ENCODE assay signal across 28 cellular contexts in the genomic region with DNA sequence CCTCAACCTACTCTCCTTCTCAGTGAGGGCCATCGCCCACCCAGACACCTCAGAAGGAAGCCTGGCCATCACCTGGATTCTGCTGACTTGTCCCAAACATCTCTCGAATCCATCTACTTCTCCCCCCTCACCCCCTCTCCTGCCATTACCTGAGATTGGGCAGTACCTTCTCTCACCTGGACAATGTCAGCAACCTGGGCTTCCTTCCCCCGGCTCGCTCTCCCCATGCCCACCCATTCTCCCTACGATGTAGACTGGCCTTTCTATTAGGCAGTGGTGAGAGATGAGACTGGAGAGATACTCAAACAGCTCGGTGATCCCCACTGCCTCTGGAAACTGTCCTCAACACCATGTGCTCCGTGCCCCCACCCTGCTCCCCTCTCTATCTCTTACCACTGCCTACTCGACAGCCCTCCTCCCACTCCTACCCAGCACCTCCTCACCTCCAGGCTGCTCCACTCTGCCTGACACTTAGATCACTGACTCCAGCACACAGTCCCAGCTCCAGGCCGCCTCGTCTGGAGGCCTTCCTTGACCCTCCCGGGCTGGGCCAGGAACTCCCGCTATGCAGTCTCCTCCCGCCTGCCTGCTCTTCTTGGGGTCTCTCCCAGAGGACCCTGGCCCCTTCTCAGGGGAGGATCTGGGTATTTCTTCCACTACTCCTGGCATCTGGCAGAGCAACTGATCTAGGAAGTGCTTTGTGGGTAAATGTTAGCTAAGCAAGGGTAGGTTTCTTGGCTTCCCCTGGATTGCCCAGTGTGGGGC.
"Had no signal": no experiment of that assay in that cellular context is flagged by ENCODE, and none has a peak within 500 bp of the region (broad histone marks: within the 10 kb centered on the region; RNA-seq: fewer than 3 reads in every experiment).

No MANE protein-coding gene starts in this region.

- H3K9me3 ChIP-seq: adrenal gland, colonic mucosa, gastroesophageal sphincter, psoas muscle, sigmoid colon, tibial nerve had no signal

- H3K36me3 Mint-ChIP-seq: activated CD8-positive, alpha-beta memory T cell treated with anti-CD3 and anti-CD28 coated beads, Interleukin-2, amount 10 ng/mL, durations not matched to agents 7 days and 5 days; activated naive CD8-positive, alpha-beta T cell treated with anti-CD3 and anti-CD28 coated beads for 36 hours; brain; immature natural killer cell; memory B cell; naive thymus-derived CD8-positive, alpha-beta T cell; stimulated activated memory B cell treated with anti-CD40 and anti-IgM and Interleukin-4, amounts not matched to agents 10 μg/mL and 1 μg/mL and 100 μg/mL, for 72 hours had no signal

- H3K27ac ChIP-seq: adrenal gland, cardiac muscle cell, colonic mucosa, gastroesophageal sphincter, parathyroid adenoma, psoas muscle, sigmoid colon, tibial nerve had no signal

- H3K4me3 Mint-ChIP-seq: activated CD8-positive, alpha-beta memory T cell treated with anti-CD3 and anti-CD28 coated beads, Interleukin-2, amount 10 ng/mL, durations not matched to agents 7 days and 5 days; activated CD8-positive, alpha-beta T cell treated with anti-CD3 and anti-CD28 coated beads, Interleukin-2, amount 10 ng/mL, durations not matched to agents 7 days and 5 days; activated naive CD8-positive, alpha-beta T cell treated with anti-CD3 and anti-CD28 coated beads for 36 hours; brain; immature natural killer cell; memory B cell; naive thymus-derived CD8-positive, alpha-beta T cell; stimulated activated memory B cell treated with anti-CD40 and anti-IgM and Interleukin-4, amounts not matched to agents 10 μg/mL and 1 μg/mL and 100 μg/mL, for 72 hours; stimulated activated naive CD8-positive, alpha-beta T cell treated with anti-CD3 and anti-CD28 coated beads, Interleukin-15, amount 100 ng/mL, for 72 hours had no signal

- H3K4me1 Mint-ChIP-seq: activated naive CD8-positive, alpha-beta T cell treated with anti-CD3 and anti-CD28 coated beads for 36 hours; immature natural killer cell; memory B cell; stimulated activated memory B cell treated with anti-CD40 and anti-IgM and Interleukin-4, amounts not matched to agents 10 μg/mL and 1 μg/mL and 100 μg/mL, for 72 hours had no signal

- H3K27ac Mint-ChIP-seq: activated CD8-positive, alpha-beta memory T cell treated with anti-CD3 and anti-CD28 coated beads, Interleukin-2, amount 10 ng/mL, durations not matched to agents 7 days and 5 days; activated CD8-positive, alpha-beta T cell treated with anti-CD3 and anti-CD28 coated beads, Interleukin-2, amount 10 ng/mL, durations not matched to agents 7 days and 5 days; activated naive CD8-positive, alpha-beta T cell treated with anti-CD3 and anti-CD28 coated beads for 36 hours; activated T-helper 2 cell treated with anti-CD3 and anti-CD28 coated beads, Interferon-gamma antibody, Interleukin-2, Interleukin-4, amounts not matched to agents 10 μg/mL and 5 μg/mL and 100 μg/mL, durations not matched to agents 14 hours and 24 hours and 36 hours; immature natural killer cell; memory B cell; stimulated activated memory B cell treated with anti-CD40 and anti-IgM and Interleukin-4, amounts not matched to agents 10 μg/mL and 1 μg/mL and 100 μg/mL, for 72 hours had no signal

- H3K4me1 ChIP-seq: adrenal gland, colonic mucosa, gastroesophageal sphincter, parathyroid adenoma, psoas muscle, sigmoid colon, tibial nerve had no signal

- H3K9ac ChIP-seq: parathyroid adenoma had no signal

- DNase-seq: activated CD4-positive, alpha-beta T cell treated with anti-CD3 and anti-CD28 coated beads for 1 hour; activated CD8-positive, alpha-beta memory T cell treated with anti-CD3 and anti-CD28 coated beads, Interleukin-2, amount 10 ng/mL, durations not matched to agents 7 days and 5 days; activated CD8-positive, alpha-beta T cell treated with anti-CD3 and anti-CD28 coated beads, Interleukin-2, amount 10 ng/mL, durations not matched to agents 7 days and 5 days; activated naive CD4-positive, alpha-beta T cell; activated T-cell treated with anti-CD3 and anti-CD28 coated beads, Interleukin-2, amount 50 U/mL, for 48 hours; adrenal gland; aorta; cerebellar nuclear complex; colonic mucosa; effector memory CD4-positive, alpha-beta T cell; hippocampal formation; immature natural killer cell; naive thymus-derived CD8-positive, alpha-beta T cell; psoas muscle; sigmoid colon; small intestine; stimulated activated CD4-positive, alpha-beta T cell treated with anti-CD3 and anti-CD28 coated beads, Interleukin-4, amount 100 ng/mL, for 24 hours; substantia nigra had no signal

- H2AFZ ChIP-seq: parathyroid adenoma had no signal

- H3K9me3 Mint-ChIP-seq: activated naive CD8-positive, alpha-beta T cell treated with anti-CD3 and anti-CD28 coated beads for 36 hours; activated T-helper 2 cell treated with anti-CD3 and anti-CD28 coated beads, Interferon-gamma antibody, Interleukin-2, Interleukin-4, amounts not matched to agents 10 μg/mL and 5 μg/mL and 100 μg/mL, durations not matched to agents 14 hours and 24 hours and 36 hours; memory B cell; stimulated activated memory B cell treated with anti-CD40 and anti-IgM and Interleukin-4, amounts not matched to agents 10 μg/mL and 1 μg/mL and 100 μg/mL, for 72 hours; stimulated activated naive CD8-positive, alpha-beta T cell treated with anti-CD3 and anti-CD28 coated beads, Interleukin-15, amount 100 ng/mL, for 72 hours had no signal

- H3K79me2 ChIP-seq: parathyroid adenoma had no signal

- ATAC-seq: activated CD8-positive, alpha-beta memory T cell treated with anti-CD3 and anti-CD28 coated beads, Interleukin-2, amount 10 ng/mL, durations not matched to agents 7 days and 5 days; activated CD8-positive, alpha-beta T cell treated with anti-CD3 and anti-CD28 coated beads, Interleukin-2, amount 10 ng/mL, durations not matched to agents 7 days and 5 days; gastroesophageal sphincter; naive thymus-derived CD8-positive, alpha-beta T cell; psoas muscle had no signal

- H3K36me3 ChIP-seq: adrenal gland, cardiac muscle cell, colonic mucosa, gastroesophageal sphincter, sigmoid colon, tibial nerve had no signal

- H3K4me3 ChIP-seq: adrenal gland, cardiac muscle cell, colonic mucosa, gastroesophageal sphincter, psoas muscle, sigmoid colon, tibial nerve had no signal

- H3K27me3 ChIP-seq: cardiac muscle cell, colonic mucosa, tibial nerve had no signal
